In the genomic region with DNA sequence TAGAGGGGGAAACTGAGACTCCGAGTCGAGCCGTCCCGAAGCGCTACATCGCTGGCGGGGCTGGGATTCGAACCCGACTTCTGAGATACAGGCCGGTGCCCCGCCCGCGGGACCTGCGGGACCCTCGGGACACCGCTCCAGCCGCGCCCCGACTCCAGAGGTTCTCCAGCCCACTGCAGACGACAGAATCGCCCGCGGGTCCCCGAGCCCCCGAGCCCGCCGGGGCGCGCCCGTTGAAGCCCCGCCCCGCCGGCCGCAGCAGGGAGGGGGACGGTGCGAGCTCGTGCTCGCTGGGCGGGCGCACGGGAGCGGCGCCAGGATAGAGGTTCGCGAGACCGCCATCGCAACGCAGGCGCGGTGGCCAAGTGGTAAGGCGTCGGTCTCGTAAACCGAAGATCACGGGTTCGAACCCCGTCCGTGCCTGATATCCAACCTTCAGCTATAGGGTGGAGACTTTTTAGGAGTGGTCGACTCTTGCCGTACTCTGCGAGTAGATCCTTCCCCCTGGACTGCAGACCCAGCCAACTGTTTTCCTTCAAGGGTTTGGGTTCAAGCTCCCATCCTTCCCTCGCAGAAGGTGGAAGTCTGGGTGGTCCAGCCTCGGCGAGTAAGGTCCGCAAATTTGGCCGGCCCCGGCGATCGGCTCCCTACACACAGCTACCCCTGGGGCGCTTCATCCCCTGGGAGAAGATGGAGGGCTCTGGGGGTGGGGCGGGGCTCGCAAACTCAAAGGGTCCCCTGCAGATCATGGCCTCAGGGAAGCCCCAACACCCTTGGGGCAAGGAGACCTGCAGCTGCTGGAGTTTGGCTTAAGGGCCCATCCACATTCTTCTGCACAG, we compare ENCODE assay signal across 8 cellular contexts.
DNase-seq lines count a peak whose midpoint lies in the region; ATAC-seq and TF ChIP-seq lines count a peak whose summit lies in the region.

No MANE protein-coding gene starts in this region.

- H3K27ac Mint-ChIP-seq in GM23338 (no peak overlapping the region), natural killer cell (peak overlapping the region; percentile 90 to 93)
- peak overlapping the region; percentile 93 for H3K27ac Mint-ChIP-seq in activated T-helper 17 cell treated with anti-CD3 and anti-CD28 coated beads, Interleukin-2, amount 50 U/mL, for 72 hours
- peak overlapping the region; percentile 97 for H3K27ac Mint-ChIP-seq in stimulated activated naive B cell treated with anti-CD40 and anti-IgM and Interleukin-4, amounts not matched to agents 10 μg/mL and 1 μg/mL and 100 μg/mL, for 72 hours

- H3K27ac ChIP-seq in DOHH2 (ENCODE audit: low read depth, low read length): peak overlapping the region; percentile 25
- peak overlapping the region; percentile 40; the same call in 1 of the 2 replicates for H3K27ac ChIP-seq in GM23338 (ENCODE audit: low read depth)

- peak; percentile 92 for DNase-seq in GM23338 (ENCODE audit: low spot score)
- peak; percentile 96 for DNase-seq in LHCN-M2 (ENCODE audit: low read depth)
- DNase-seq in RPMI7951 (ENCODE audit: low read depth): peak; percentile 91
- peak; percentile 96 for DNase-seq in fibroblast of peridontal ligament (ENCODE audit: extremely low read depth)
- peak; percentile 98 for DNase-seq in natural killer cell
- peak; percentile 90 for DNase-seq in stimulated activated naive B cell treated with anti-CD40 and anti-IgM and Interleukin-4, amounts not matched to agents 10 μg/mL and 1 μg/mL and 100 μg/mL, for 72 hours

- H3K36me3 ChIP-seq in DOHH2 (ENCODE audit: control insufficient read depth, low read length) (no peaks in the 10 kb centered on the region), GM23338 (ENCODE audit: insufficient read depth) (no peaks in the 10 kb centered on the region)

- H2AFZ ChIP-seq in GM23338: peak overlapping the region; percentile 99

- H3K36me3 Mint-ChIP-seq in GM23338 (ENCODE audit: low read depth) (peaks cover 3% of the 10 kb centered on the region; the same call in 2 of the 3 replicates), natural killer cell (peaks cover 8% of the 10 kb centered on the region)
- H3K36me3 Mint-ChIP-seq in activated T-helper 17 cell treated with anti-CD3 and anti-CD28 coated beads, Interleukin-2, amount 50 U/mL, for 72 hours (ENCODE audit: low read depth): peaks cover 19% of the 10 kb centered on the region
- H3K36me3 Mint-ChIP-seq in stimulated activated naive B cell treated with anti-CD40 and anti-IgM and Interleukin-4, amounts not matched to agents 10 μg/mL and 1 μg/mL and 100 μg/mL, for 72 hours: peaks cover 2 to 17% of the 10 kb centered on the region in 2 donors

- TF ChIP-seq CTCF in DOHH2 (IDR thresholded peaks at IDR 0.05; ENCODE audit: low read depth, low read length, poor library complexity, severe bottlenecking): no peak
- no peak for TF ChIP-seq CTCF in GM23338 (conservative IDR thresholded peaks at IDR 0.05; ENCODE audit: low read depth in 2 of 2)
- no peak for TF ChIP-seq CTCF in natural killer cell (IDR thresholded peaks at IDR 0.05)

- H3K9me3 Mint-ChIP-seq in GM23338 (peaks cover 7% of the 10 kb centered on the region; the same call in 2 of the 3 replicates), natural killer cell (peaks cover 3 to 6% of the 10 kb centered on the region in 2 donors)
- peaks cover 9% of the 10 kb centered on the region for H3K9me3 Mint-ChIP-seq in activated T-helper 17 cell treated with anti-CD3 and anti-CD28 coated beads, Interleukin-2, amount 50 U/mL, for 72 hours
- peaks cover 9 to 11% of the 10 kb centered on the region in 2 donors for H3K9me3 Mint-ChIP-seq in stimulated activated naive B cell treated with anti-CD40 and anti-IgM and Interleukin-4, amounts not matched to agents 10 μg/mL and 1 μg/mL and 100 μg/mL, for 72 hours

- intact Hi-C loops in natural killer cell (cut with micrococcal nuclease): loop anchor here (1.0 kb wide), 1 partner anchor 366 kb away; no protein-coding TSS in a partner anchor

- H3K27me3 ChIP-seq in DOHH2 (ENCODE audit: control insufficient read depth, low read length) (no peaks in the 10 kb centered on the region), GM23338 (ENCODE audit: insufficient read depth) (no peaks in the 10 kb centered on the region; the same call in 1 of the 2 replicates)

- H4K20me1 ChIP-seq in DOHH2 (ENCODE audit: control insufficient read depth, insufficient read depth, low read depth, low read length) (no peaks in the 10 kb centered on the region), GM23338 (replicated peaks; ENCODE audit: insufficient read depth) (no peaks in the 10 kb centered on the region)

- H3K4me1 Mint-ChIP-seq in GM23338: peaks cover 32% of the 10 kb centered on the region
- H3K4me1 Mint-ChIP-seq in activated T-helper 17 cell treated with anti-CD3 and anti-CD28 coated beads, Interleukin-2, amount 50 U/mL, for 72 hours: peaks cover 4% of the 10 kb centered on the region
- peaks cover 23 to 36% of the 10 kb centered on the region in 2 donors for H3K4me1 Mint-ChIP-seq in natural killer cell
- H3K4me1 Mint-ChIP-seq in stimulated activated naive B cell treated with anti-CD40 and anti-IgM and Interleukin-4, amounts not matched to agents 10 μg/mL and 1 μg/mL and 100 μg/mL, for 72 hours: peaks cover 19 to 23% of the 10 kb centered on the region in 2 donors

- peak overlapping the region; percentile 80 for H3K4me3 Mint-ChIP-seq in GM23338
- H3K4me3 Mint-ChIP-seq in activated T-helper 17 cell treated with anti-CD3 and anti-CD28 coated beads, Interleukin-2, amount 50 U/mL, for 72 hours: peak overlapping the region; percentile 91
- peak overlapping the region; percentile 92 for H3K4me3 Mint-ChIP-seq in natural killer cell
- H3K4me3 Mint-ChIP-seq in stimulated activated naive B cell treated with anti-CD40 and anti-IgM and Interleukin-4, amounts not matched to agents 10 μg/mL and 1 μg/mL and 100 μg/mL, for 72 hours: peak overlapping the region; percentile 88 to 90

- H3K4me2 ChIP-seq in DOHH2 (ENCODE audit: low read length) (peak overlapping the region; percentile 80), GM23338 (peak overlapping the region; percentile 94)

- H3K4me3 ChIP-seq in DOHH2 (ENCODE audit: low read length) (peak overlapping the region; percentile 76), GM23338 (peak overlapping the region; percentile 95)

- ATAC-seq in GM23338: peak; percentile 73
- ATAC-seq in activated T-helper 17 cell treated with anti-CD3 and anti-CD28 coated beads, Interleukin-2, amount 50 U/mL, for 72 hours (replicated peaks): peak; percentile 87
- peak; percentile 84 to 88 (median 86) for ATAC-seq in natural killer cell
- ATAC-seq in stimulated activated naive B cell treated with anti-CD40 and anti-IgM and Interleukin-4, amounts not matched to agents 10 μg/mL and 1 μg/mL and 100 μg/mL, for 72 hours (replicated peaks): peak; percentile 83 to 88

- H3F3A ChIP-seq in DOHH2 (ENCODE audit: control insufficient read depth, insufficient read depth) (no peaks in the 10 kb centered on the region), GM23338 (replicated peaks; ENCODE audit: low read depth) (peaks cover 13% of the 10 kb centered on the region)

- H3K4me1 ChIP-seq in DOHH2 (ENCODE audit: control insufficient read depth, low read length) (peaks cover 34% of the 10 kb centered on the region), GM23338 (ENCODE audit: insufficient read depth) (peaks cover 32% of the 10 kb centered on the region)

- peaks cover 16% of the 10 kb centered on the region for H3K9me3 ChIP-seq in DOHH2 (ENCODE audit: control insufficient read depth, insufficient read depth, low read length)

- no peaks in the 10 kb centered on the region for H3K79me2 ChIP-seq in DOHH2 (ENCODE audit: control insufficient read depth, low read length)
- H3K79me2 ChIP-seq in GM23338 (replicated peaks; ENCODE audit: insufficient read depth): no peaks in the 10 kb centered on the region

- H3K27me3 Mint-ChIP-seq in GM23338 (ENCODE audit: insufficient read depth, low read depth, poor library complexity) (peaks cover 27% of the 10 kb centered on the region), natural killer cell (ENCODE audit: low read depth in 2 of 2) (no peaks in the 10 kb centered on the region)
- H3K27me3 Mint-ChIP-seq in activated T-helper 17 cell treated with anti-CD3 and anti-CD28 coated beads, Interleukin-2, amount 50 U/mL, for 72 hours: no peaks in the 10 kb centered on the region
- H3K27me3 Mint-ChIP-seq in stimulated activated naive B cell treated with anti-CD40 and anti-IgM and Interleukin-4, amounts not matched to agents 10 μg/mL and 1 μg/mL and 100 μg/mL, for 72 hours: peaks cover 0 to 6% of the 10 kb centered on the region in 2 donors

- no peaks in the 10 kb centered on the region for H3K9me2 ChIP-seq in DOHH2 (replicated peaks; ENCODE audit: control insufficient read depth, low read length)
- no peaks in the 10 kb centered on the region for H3K9me2 ChIP-seq in GM23338 (ENCODE audit: insufficient read depth)

TF ChIP-seq in GM23338, 12 proteins besides CTCF, POLR2A, EP300 and RAD21 (continues in another document):
- 0 out of 2 replicates have a peak, but pooled peaks have one; percentile 49 for TF ChIP-seq ZNF114 (CRISPR knock-in tag; IDR thresholded peaks at IDR 0.05)
- TF ChIP-seq STAT1 (IDR thresholded peaks at IDR 0.05; ENCODE audit: unreplicated experiment): no peak

Comparison
In these comparisons a context has a peak if more than half of its experiments do, and no peak if none do; other contexts are left out.
1. Peak in every context shown above with its lines: DNase-seq, ATAC-seq, H3K4me3 ChIP-seq and H3K27ac ChIP-seq.